Comparison of ENCODE assay signal across 10 cellular contexts in the genomic region with DNA sequence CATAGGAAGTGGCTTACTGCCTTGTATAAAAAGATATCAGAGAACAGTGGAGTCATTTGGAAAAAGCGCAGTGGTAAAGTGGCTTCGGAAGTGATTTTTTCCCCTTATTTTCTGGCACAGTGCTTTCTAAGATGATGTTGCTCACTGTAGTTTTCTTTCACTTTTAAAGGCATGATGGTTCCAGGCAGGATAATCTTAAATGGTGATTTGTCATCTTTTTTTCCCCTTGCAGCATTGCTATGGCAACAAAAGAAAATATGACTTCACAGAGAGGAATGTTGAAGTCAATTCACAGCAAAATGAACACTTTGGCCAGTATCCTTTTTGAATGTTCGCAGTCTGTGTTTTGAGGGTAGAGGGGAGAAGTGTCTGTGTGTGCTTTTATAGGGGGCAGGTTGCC. TPM values are rescaled to one million over a fixed set of nuclear protein-coding genes. Genes with fewer than 3 reads are reported as not detected.
DNase-seq lines count a peak whose midpoint lies in the region; ATAC-seq and TF ChIP-seq lines count a peak whose summit lies in the region.
"Had no signal": no experiment of that assay in that cellular context is flagged by ENCODE, and none has a peak within 500 bp of the region (broad histone marks: within the 10 kb centered on the region; RNA-seq: fewer than 3 reads in every experiment).

No MANE protein-coding gene starts in this region.

- H3K27ac ChIP-seq in CD4-positive, alpha-beta T cell (ENCODE audit: low read depth, low read length), result no peak overlapping the region
- peak overlapping the region; percentile 96 for H3K27ac ChIP-seq in SJSA1

- no peak overlapping the region for H3K4me3 Mint-ChIP-seq in CD4-positive, alpha-beta T cell
- H3K4me3 Mint-ChIP-seq: WTC11 had no signal

- H3K27ac Mint-ChIP-seq in CD4-positive, alpha-beta T cell, result peak overlapping the region; percentile 52
- H3K27ac Mint-ChIP-seq: WTC11 had no signal

- DNase-seq in CD4-positive, alpha-beta T cell, result no peak
- peak in 1 of 2 experiments; percentile 80 for DNase-seq in SJSA1 (ENCODE audit: low read depth in 1 of 2, low spot score in 2 of 2)
- peak; percentile 95 for DNase-seq in fibroblast of the aortic adventitia (ENCODE audit: low read depth)
- DNase-seq in retinal pigment epithelial cell (ENCODE audit: low read depth), result peak; percentile 39
- no peak for DNase-seq in activated CD4-positive, alpha-beta T cell treated with anti-CD3 and anti-CD28 coated beads, Interleukin-2, amount 50 U/mL, for 4 hours
- DNase-seq: NCI-H510A treated with DMSO at 0.1 percent for 48 hours had no signal

- peaks cover 20% of the 10 kb centered on the region for H3K4me1 ChIP-seq in SJSA1 (replicated peaks)

- no peaks in the 10 kb centered on the region for H3K27me3 ChIP-seq in CD4-positive, alpha-beta T cell (ENCODE audit: control insufficient read depth, insufficient read depth, low read length)
- no peaks in the 10 kb centered on the region for H3K27me3 ChIP-seq in SJSA1 (replicated peaks)

- no peak for ATAC-seq in CD4-positive, alpha-beta T cell (ENCODE audit: poor library complexity)
- ATAC-seq in activated CD4-positive, CD25-positive, alpha-beta regulatory T cell treated with anti-CD3 and anti-CD28 coated beads, Interleukin-2, amount 50 U/mL, for 24 hours, result no peak
- ATAC-seq in GM21723 (IDR thresholded peaks at IDR 0.05; ENCODE audit: unreplicated experiment), result no peak
- no peak for ATAC-seq in HG02840 (IDR thresholded peaks at IDR 0.05; ENCODE audit: low FRiP score, unreplicated experiment)
- ATAC-seq: WTC11 had no signal

- intact Hi-C loops in CD4-positive, alpha-beta T cell (cut with DNase I, micrococcal nuclease), result no loop called here

- CTCF ChIA-PET in CD4-positive, alpha-beta T cell (lab: Charles Lee), result no interaction called here

- POLR2A ChIA-PET in CD4-positive, alpha-beta T cell (lab: Charles Lee), result no interaction called here

- no peak for TF ChIP-seq CTCF in CD4-positive, alpha-beta T cell (IDR thresholded peaks at IDR 0.05)
- TF ChIP-seq CTCF in fibroblast of the aortic adventitia (IDR thresholded peaks at IDR 0.05; ENCODE audit: insufficient read depth, low read length), result no peak
- no peak for TF ChIP-seq CTCF in retinal pigment epithelial cell (conservative IDR thresholded peaks at IDR 0.05; ENCODE audit: low read depth, low read length)

- H3K4me1 Mint-ChIP-seq in CD4-positive, alpha-beta T cell (ENCODE audit: low read depth), result peaks cover 6% of the 10 kb centered on the region
- H3K4me1 Mint-ChIP-seq: WTC11 had no signal

- H3K27me3 Mint-ChIP-seq in CD4-positive, alpha-beta T cell, result no peaks in the 10 kb centered on the region

- H3K9me3 Mint-ChIP-seq in CD4-positive, alpha-beta T cell, result no peaks in the 10 kb centered on the region

- H3K36me3 ChIP-seq in SJSA1, result peaks cover 53% of the 10 kb centered on the region

- H3K4me3 ChIP-seq in SJSA1 (no peak overlapping the region), fibroblast of the aortic adventitia (ENCODE audit: low read depth, low read length) (peak overlapping the region; percentile 19), retinal pigment epithelial cell (ENCODE audit: low read length) (no peak overlapping the region)

- peaks cover 81% of the 10 kb centered on the region for H3K36me3 Mint-ChIP-seq in CD4-positive, alpha-beta T cell (ENCODE audit: low read depth)

- H3K9me3 ChIP-seq in CD4-positive, alpha-beta T cell (ENCODE audit: control insufficient read depth, low read length), result no peaks in the 10 kb centered on the region
- H3K9me3 ChIP-seq in SJSA1 (replicated peaks), result no peaks in the 10 kb centered on the region

RNA-seq across cellular contexts. Expression of a gene that starts 42.5 kb away (rescaled TPM):
- 10 to 100 TPM; 43.2 to 45.6 TPM for total RNA-seq in CD4-positive, alpha-beta T cell
- total RNA-seq in SJSA1 (2014; rRNA removed; shearing (Covaris generic)), result 26.3 and 33.8 TPM in 2 replicates
- 17.0 and 39.4 TPM in 2 replicates for total RNA-seq in fibroblast of the aortic adventitia (ENCODE audit: low replicate concordance)

Comparison
In these comparisons a context has a peak if more than half of its experiments do, and no peak if none do; other contexts are left out.
1. DNase-seq: peak in fibroblast of the aortic adventitia (single experiment) and retinal pigment epithelial cell (single experiment); none in CD4-positive, alpha-beta T cell (0 of 10) and activated CD4-positive, alpha-beta T cell treated with anti-CD3 and anti-CD28 coated beads, Interleukin-2, amount 50 U/mL, for 4 hours (0 of 2).